ENCODE assay signal across 15 cellular contexts in genomic region chr11:92626624-92627023, GRCh38.
DNase-seq lines count a peak whose midpoint lies in the region; ATAC-seq and TF ChIP-seq lines count a peak whose summit lies in the region.
"Had no signal": no experiment of that assay in that cellular context is flagged by ENCODE, and none has a peak within 500 bp of the region (broad histone marks: within the 10 kb centered on the region; RNA-seq: fewer than 3 reads in every experiment).

No MANE protein-coding gene starts in this region.

- no peaks in the 10 kb centered on the region for H3K9me3 ChIP-seq in SK-N-SH
- no peaks in the 10 kb centered on the region for H3K9me3 ChIP-seq in neural cell (ENCODE audit: low read length)
- peaks cover 18% of the 10 kb centered on the region; the same call in 1 of the 2 replicates for H3K9me3 ChIP-seq in PC-3 (ENCODE audit: low read length)
- H3K9me3 ChIP-seq: BLaER1 had no signal

- DNase-seq in SK-N-SH (no peak), renal cortical epithelial cell (ENCODE audit: low read depth) (peak; percentile 19), PC-3 (no peak)
- DNase-seq in activated CD4-positive, alpha-beta T cell treated with anti-CD3 and anti-CD28 coated beads for 4 hours, result no peak
- DNase-seq: 8988T; CD4-positive, alpha-beta memory T cell; DMS153; DMS79; H9 had no signal

- WGBS in SK-N-SH (ENCODE audit: low lambda C conversion rate), result 100% methylated on average over 1 of the region's 1 CpG

- TF ChIP-seq EP300 in SK-N-SH (IDR thresholded peaks at IDR 0.05; ENCODE audit: borderline replicate concordance in 1 of 2, low read depth in 1 of 2, low read length in 1 of 2) (no peak), neural cell (conservative IDR thresholded peaks at IDR 0.05; ENCODE audit: poor library complexity, severe bottlenecking) (peak; percentile 92)

- TF ChIP-seq RAD21 in SK-N-SH (IDR thresholded peaks at IDR 0.05; ENCODE audit: low read length), result no peak
- peak; percentile 43 for TF ChIP-seq RAD21 in neural cell (conservative IDR thresholded peaks at IDR 0.05)

- H2AFZ ChIP-seq in SK-N-SH (ENCODE audit: low read depth), result no peak overlapping the region
- no peak overlapping the region for H2AFZ ChIP-seq in neural cell (ENCODE audit: low read depth, low read length)
- H2AFZ ChIP-seq in PC-3 (ENCODE audit: low read length), result no peak overlapping the region

- POLR2A ChIA-PET in SK-N-SH (lab: Yijun Ruan, JAX) (interaction anchor here (0.6 kb wide), 1 partner anchor 224 kb away, joined by 4 read pairs; no protein-coding TSS in a partner anchor), PC-3 (lab: Charles Lee; ENCODE audit: unreplicated experiment) (no interaction called here)

- H3K4me1 ChIP-seq in SK-N-SH (ENCODE audit: control insufficient read depth in 1 of 2, insufficient read depth in 2 of 2, low read depth in 1 of 2, low read length in 1 of 2) (peaks cover 0 to 28% of the 10 kb centered on the region in 2 experiments; a peak in 1 of 4 replicates), PC-3 (ENCODE audit: insufficient read depth, low read length) (no peaks in the 10 kb centered on the region)

- no peak for TF ChIP-seq CTCF in SK-N-SH (IDR thresholded peaks at IDR 0.05)
- no peak for TF ChIP-seq CTCF in neural cell (IDR thresholded peaks at IDR 0.05; ENCODE audit: poor library complexity, severe bottlenecking)
- no peak for TF ChIP-seq CTCF in PC-3 (conservative IDR thresholded peaks at IDR 0.05; ENCODE audit: low read depth, low read length)

- peaks cover 18% of the 10 kb centered on the region for H3F3A ChIP-seq in SK-N-SH (replicated peaks; ENCODE audit: insufficient read depth)
- no peaks in the 10 kb centered on the region for H3F3A ChIP-seq in neural cell (ENCODE audit: insufficient read depth, low read length, poor library complexity, severe bottlenecking)
- H3F3A ChIP-seq in PC-3 (ENCODE audit: low read length, unreplicated experiment), result no peaks in the 10 kb centered on the region

- no peaks in the 10 kb centered on the region for H3K36me3 ChIP-seq in SK-N-SH (replicated peaks in 1 of 2; ENCODE audit: control insufficient read depth in 1 of 2, insufficient read depth in 2 of 2, low read length in 1 of 2)
- H3K36me3 ChIP-seq in neural cell (ENCODE audit: insufficient read depth, low read length), result no peaks in the 10 kb centered on the region
- H3K36me3 ChIP-seq in PC-3 (ENCODE audit: low read depth, low read length), result no peaks in the 10 kb centered on the region
- H3K36me3 ChIP-seq: BLaER1 had no signal

- H3K4me2 ChIP-seq in SK-N-SH, result peak overlapping the region; percentile 23; the same call in 1 of the 2 replicates
- peak overlapping the region; percentile 52 for H3K4me2 ChIP-seq in neural cell (ENCODE audit: low read length)
- no peak overlapping the region for H3K4me2 ChIP-seq in PC-3 (ENCODE audit: low read length)
- H3K4me2 ChIP-seq: BLaER1 had no signal

- H3K9me2 ChIP-seq in SK-N-SH (no peaks in the 10 kb centered on the region), neural cell (ENCODE audit: insufficient read depth, low read length) (no peaks in the 10 kb centered on the region), PC-3 (replicated peaks; ENCODE audit: low read length) (no peaks in the 10 kb centered on the region)

- no peak overlapping the region for H3K4me3 ChIP-seq in SK-N-SH (ENCODE audit: low read depth in 2 of 2, low read length in 1 of 2)
- H3K4me3 ChIP-seq in neural cell (ENCODE audit: low read length), result peak overlapping the region; percentile 30
- H3K4me3 ChIP-seq in PC-3 (ENCODE audit: low read length), result no peak overlapping the region
- H3K4me3 ChIP-seq: BLaER1, GM12878 had no signal

- intact Hi-C loops in PC-3 (cut with micrococcal nuclease), result no loop called here

- H4K20me1 ChIP-seq in SK-N-SH (ENCODE audit: insufficient read depth) (no peaks in the 10 kb centered on the region), neural cell (ENCODE audit: insufficient read depth) (no peaks in the 10 kb centered on the region), PC-3 (ENCODE audit: low read length) (no peaks in the 10 kb centered on the region)
- H4K20me1 ChIP-seq: BLaER1 had no signal

- CTCF ChIA-PET in SK-N-SH (lab: Yijun Ruan, JAX), result interaction anchor here (1.1 kb wide), 2 partner anchors 21 to 23 kb away, joined by 3 read pairs; no protein-coding TSS in a partner anchor
- CTCF ChIA-PET in PC-3 (lab: Charles Lee), result no interaction called here

- ATAC-seq in SK-N-SH treated with all-trans-retinoic acid at 6 μM for 48 hours, result no peak
- ATAC-seq in PC-3, result no peak
- no peak for ATAC-seq in GM19328 (IDR thresholded peaks at IDR 0.05; ENCODE audit: unreplicated experiment)
- ATAC-seq: GM12878, HepG2 had no signal

- no peaks in the 10 kb centered on the region for H3K27me3 ChIP-seq in SK-N-SH (ENCODE audit: insufficient read depth)
- no peaks in the 10 kb centered on the region for H3K27me3 ChIP-seq in neural cell (ENCODE audit: insufficient read depth, low read depth, low read length)
- no peaks in the 10 kb centered on the region for H3K27me3 ChIP-seq in PC-3 (ENCODE audit: low read length)
- H3K27me3 ChIP-seq: BLaER1 had no signal

- H3K9ac ChIP-seq in SK-N-SH (no peak overlapping the region), neural cell (ENCODE audit: low read length) (peak overlapping the region; percentile 65), PC-3 (ENCODE audit: low read length) (no peak overlapping the region)
- H3K9ac ChIP-seq: BLaER1 had no signal

- no TSS peak for BruUV-seq in PC-3 (replicated peaks; lab: Mats Ljungman, UMichigan)

- no peaks in the 10 kb centered on the region for H3K79me2 ChIP-seq in SK-N-SH (ENCODE audit: insufficient read depth)
- no peaks in the 10 kb centered on the region for H3K79me2 ChIP-seq in neural cell (replicated peaks; ENCODE audit: insufficient read depth, low read length)
- H3K79me2 ChIP-seq in PC-3 (ENCODE audit: low read length), result no peaks in the 10 kb centered on the region

- H3K27ac ChIP-seq in SK-N-SH (ENCODE audit: low read depth in 2 of 2, low read length in 1 of 2) (0 out of 4 replicates have a peak overlapping the region, but pooled peaks of 1 of the 2 experiments have one; percentile 78), neural cell (ENCODE audit: low read length) (peak overlapping the region; percentile 96), PC-3 (ENCODE audit: low read length) (no peak overlapping the region)
- H3K27ac ChIP-seq: BLaER1 had no signal

TF ChIP-seq in SK-N-SH, 30 proteins besides CTCF, POLR2A, EP300 and RAD21 (continues in another document):
- no peak for TF ChIP-seq MXI1 (IDR thresholded peaks at IDR 0.05; ENCODE audit: low read depth, low read length)
- TF ChIP-seq SMC3 (IDR thresholded peaks at IDR 0.05; ENCODE audit: low read depth, low read length), result no peak
- TF ChIP-seq, protein P1, sequence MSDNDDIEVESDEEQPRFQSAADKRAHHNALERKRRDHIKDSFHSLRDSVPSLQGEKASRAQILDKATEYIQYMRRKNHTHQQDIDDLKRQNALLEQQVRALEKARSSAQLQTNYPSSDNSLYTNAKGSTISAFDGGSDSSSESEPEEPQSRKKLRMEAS (IDR thresholded peaks at IDR 0.05; ENCODE audit: low read depth), result no peak
- no peak for TF ChIP-seq CHD2 (IDR thresholded peaks at IDR 0.05; ENCODE audit: low read length, partially characterized antibody)
- no peak for TF ChIP-seq TAF1 (IDR thresholded peaks at IDR 0.05; ENCODE audit: borderline replicate concordance, low read depth, low read length)
- TF ChIP-seq MEF2A (IDR thresholded peaks at IDR 0.05; ENCODE audit: borderline replicate concordance, low read depth), result no peak

TF ChIP-seq in SK-N-SH treated with all-trans-retinoic acid at 6 μM for 48 hours, 23 proteins besides CTCF, POLR2A, EP300 and RAD21 (continues in another document):
- TF ChIP-seq ZNF565 (CRISPR knock-in tag; conservative IDR thresholded peaks at IDR 0.05; ENCODE audit: low read depth) (no peak), POU6F1 (CRISPR knock-in tag; IDR thresholded peaks at IDR 0.05; ENCODE audit: borderline replicate concordance, low read depth) (no peak), GLIS3 (CRISPR knock-in tag; IDR thresholded peaks at IDR 0.05) (no peak), OSR1 (CRISPR knock-in tag; IDR thresholded peaks at IDR 0.05) (no peak), BACH2 (CRISPR knock-in tag; IDR thresholded peaks at IDR 0.05; ENCODE audit: borderline replicate concordance) (no peak), ZNF8 (CRISPR knock-in tag; IDR thresholded peaks at IDR 0.05) (no peak)

TF ChIP-seq in neural cell, 6 proteins besides CTCF, POLR2A, EP300 and RAD21:
- peak; percentile 38 for TF ChIP-seq SMC3 (conservative IDR thresholded peaks at IDR 0.05; ENCODE audit: poor library complexity)
- TF ChIP-seq POLR2AphosphoS5 (IDR thresholded peaks at IDR 0.05), result peak; percentile 72
- peak; percentile 80 for TF ChIP-seq REST (IDR thresholded peaks at IDR 0.05; ENCODE audit: borderline replicate concordance)
- TF ChIP-seq EZH2 (IDR thresholded peaks at IDR 0.05; ENCODE audit: borderline replicate concordance, insufficient read depth, low read length, poor library complexity, severe bottlenecking), result no peak
- no peak for TF ChIP-seq MXI1 (conservative IDR thresholded peaks at IDR 0.05; ENCODE audit: poor library complexity, severe bottlenecking)
- TF ChIP-seq TAF1 (IDR thresholded peaks at IDR 0.05; ENCODE audit: low read depth), result no peak
